9 cellular contexts compared by ENCODE assay signal in genomic region chr3:12507871-12508281, GRCh38. TPM values are rescaled to one million over a fixed set of nuclear protein-coding genes. Genes with fewer than 3 reads are reported as not detected.
A peak's percentile ranks its signal among the peaks of the same experiment; 100 is the strongest.
DNase-seq lines count a peak whose midpoint lies in the region; ATAC-seq and TF ChIP-seq lines count a peak whose summit lies in the region.
"Had no signal": no experiment of that assay in that cellular context is flagged by ENCODE, and none has a peak within 500 bp of the region (broad histone marks: within the 10 kb centered on the region; RNA-seq: fewer than 3 reads in every experiment).

No MANE protein-coding gene starts in this region.

- intact Hi-C loops in mucosa of descending colon (cut with DNase I, micrococcal nuclease), result no loop called here

- H3K36me3 ChIP-seq in mucosa of descending colon (ENCODE audit: low read depth), result peaks cover 4% of the 10 kb centered on the region

- DNase-seq in AG04449 (ENCODE audit: low read depth, low spot score) (no peak), NCI-H226 (peak; percentile 39), epithelial cell of esophagus (ENCODE audit: low read depth) (peak; percentile 59), mucosa of descending colon (no peak), left lobe of liver (ENCODE audit: low spot score) (no peak)
- DNase-seq: C1 segment of cervical spinal cord had no signal

- CTCF ChIA-PET in AG04449 (lab: Yijun Ruan, JAX), result interaction anchor here (1.0 to 4.5 kb wide), 15 partner anchors 10 to 384 kb away, joined by 3 to 18 read pairs (median 3); partner anchors contain the start of gene TSEN2

- peak; percentile 27 for ATAC-seq in mucosa of descending colon
- ATAC-seq in GM19351 (IDR thresholded peaks at IDR 0.05; ENCODE audit: unreplicated experiment), result no peak
- no peak for ATAC-seq in HG02840 (IDR thresholded peaks at IDR 0.05; ENCODE audit: low FRiP score, unreplicated experiment)
- ATAC-seq in HG02885 (IDR thresholded peaks at IDR 0.05; ENCODE audit: poor library complexity, unreplicated experiment), result no peak
- ATAC-seq in left lobe of liver, result no peak

- peak overlapping the region; percentile 29 for H3K4me3 ChIP-seq in AG04449 (ENCODE audit: low read depth, low read length)
- H3K4me3 ChIP-seq in epithelial cell of esophagus (ENCODE audit: low read length), result no peak overlapping the region
- H3K4me3 ChIP-seq in mucosa of descending colon, result no peak overlapping the region

- no peaks in the 10 kb centered on the region for H3K4me1 ChIP-seq in mucosa of descending colon (ENCODE audit: low read depth)

- H3K9me3 ChIP-seq in mucosa of descending colon, result no peaks in the 10 kb centered on the region

- POLR2A ChIA-PET in AG04449 (lab: Yijun Ruan, JAX), result interaction anchor here (0.6 kb wide), 1 partner anchor 44 kb away, joined by 3 read pairs; no protein-coding TSS in a partner anchor

- no peak for TF ChIP-seq CTCF in AG04449 (IDR thresholded peaks at IDR 0.05; ENCODE audit: insufficient read depth, low read length, missing control alignments)
- no peak for TF ChIP-seq CTCF in epithelial cell of esophagus (IDR thresholded peaks at IDR 0.05; ENCODE audit: insufficient read depth, low read depth, low read length, missing control alignments)
- TF ChIP-seq CTCF in mucosa of descending colon (IDR thresholded peaks at IDR 0.05), result no peak

RNA-seq across cellular contexts. Expression of gene TSEN2, which starts 23.6 kb away (rescaled TPM):
- total RNA-seq in mucosa of descending colon (10 to 100 TPM; 18.2 to 29.7 (median 28.8) TPM), left lobe of liver (4.8 TPM)

RNA-seq across cellular contexts. Expression of gene MKRN2OS, which starts 37.4 kb away (rescaled TPM):
- 1 to 10 TPM; 2.2 to 8.2 (median 5.3) TPM for total RNA-seq in mucosa of descending colon
- not detected for total RNA-seq in left lobe of liver

RNA-seq across cellular contexts. Expression of gene MKRN2, which starts 49.0 kb away (rescaled TPM):
- total RNA-seq in mucosa of descending colon (10 to 100 TPM; 19.5 to 23.8 (median 20.2) TPM), left lobe of liver (11.3 TPM)

Comparison
In these comparisons a context has a peak if more than half of its experiments do, and no peak if none do; other contexts are left out.
1. DNase-seq: peak in NCI-H226 (single experiment) and epithelial cell of esophagus (single experiment); none in AG04449 (single experiment), mucosa of descending colon (0 of 3) and left lobe of liver (single experiment).